Comparison of ENCODE assay signal across 17 cellular contexts in the genomic region with DNA sequence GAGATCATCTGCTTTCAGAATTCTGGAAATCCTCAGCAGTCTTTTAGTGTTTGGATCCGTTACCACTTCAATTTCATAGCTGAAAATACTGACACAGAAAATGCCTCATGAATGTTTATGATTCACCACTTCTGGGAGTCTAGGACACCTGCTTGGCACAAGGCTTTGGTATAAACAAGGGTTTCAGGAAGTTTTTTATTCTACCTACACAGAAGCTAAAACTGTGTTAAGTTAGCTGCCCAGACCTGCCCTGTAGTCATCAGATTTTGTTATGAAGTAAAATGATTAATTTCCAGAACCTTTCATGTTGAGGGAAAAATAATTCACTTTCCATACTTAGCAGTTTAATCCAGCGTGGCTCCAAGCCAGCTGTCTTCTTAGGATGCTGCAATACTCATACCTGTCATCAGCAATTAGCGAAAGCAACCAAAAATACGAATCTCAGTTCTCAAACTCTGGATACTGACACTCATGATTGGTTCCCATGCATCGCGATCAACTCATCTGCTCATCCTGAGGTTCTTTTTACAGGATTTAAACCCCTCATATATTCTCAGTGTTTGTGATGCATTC.
DNase-seq lines count a peak whose midpoint lies in the region; ATAC-seq, FAIRE-seq and TF ChIP-seq lines count a peak whose summit lies in the region.
"Had no signal": no experiment of that assay in that cellular context is flagged by ENCODE, and none has a peak within 500 bp of the region (broad histone marks: within the 10 kb centered on the region; RNA-seq: fewer than 3 reads in every experiment).

No MANE protein-coding gene starts in this region.

- POLR2A ChIA-PET in SK-N-SH (lab: Yijun Ruan, JAX), result no interaction called here

- H3K27me3 ChIP-seq in SK-N-SH (ENCODE audit: insufficient read depth) (no peaks in the 10 kb centered on the region), bronchial epithelial cell (ENCODE audit: control insufficient read depth, insufficient read depth, low read length) (no peaks in the 10 kb centered on the region)
- H3K27me3 ChIP-seq: BE2C had no signal

- no peak for TF ChIP-seq RAD21 in SK-N-SH (IDR thresholded peaks at IDR 0.05; ENCODE audit: low read length)

- WGBS in SK-N-SH (ENCODE audit: low lambda C conversion rate), result 52% methylated on average over 6 of the region's 6 CpGs

- no peaks in the 10 kb centered on the region for H4K20me1 ChIP-seq in SK-N-SH (ENCODE audit: insufficient read depth)

- no peak for ATAC-seq in SK-N-SH treated with all-trans-retinoic acid at 6 μM for 48 hours
- peak; percentile 97 for ATAC-seq in esophagus mucosa
- no peak for ATAC-seq in HG03432 (IDR thresholded peaks at IDR 0.05; ENCODE audit: unreplicated experiment)
- ATAC-seq: GM23338, HepG2 had no signal

- H3K27ac ChIP-seq in SK-N-SH (ENCODE audit: low read depth in 2 of 2, low read length in 1 of 2), result no peak overlapping the region
- H3K27ac ChIP-seq: C4-2B had no signal

- no peak for TF ChIP-seq EP300 in SK-N-SH (IDR thresholded peaks at IDR 0.05; ENCODE audit: borderline replicate concordance in 1 of 2, low read depth in 1 of 2, low read length in 1 of 2)

- TF ChIP-seq CTCF in SK-N-SH (IDR thresholded peaks at IDR 0.05) (no peak), bronchial epithelial cell (IDR thresholded peaks at IDR 0.05; ENCODE audit: insufficient read depth, low read length, severe bottlenecking) (no peak)

- no peaks in the 10 kb centered on the region; a peak in 1 of 4 replicates for H3K4me1 ChIP-seq in SK-N-SH (ENCODE audit: control insufficient read depth in 1 of 2, insufficient read depth in 2 of 2, low read depth in 1 of 2, low read length in 1 of 2)
- H3K4me1 ChIP-seq: BE2C had no signal

- H3F3A ChIP-seq in SK-N-SH (replicated peaks; ENCODE audit: insufficient read depth), result no peaks in the 10 kb centered on the region

- no peak overlapping the region for H3K4me2 ChIP-seq in SK-N-SH
- H3K4me2 ChIP-seq: GM23338 had no signal

- H2AFZ ChIP-seq in SK-N-SH (ENCODE audit: low read depth), result no peak overlapping the region
- H2AFZ ChIP-seq: GM23338 had no signal

- no peaks in the 10 kb centered on the region for H3K9me3 ChIP-seq in SK-N-SH
- H3K9me3 ChIP-seq: BE2C had no signal

- no peak for FAIRE-seq in bronchial epithelial cell (lab: Jason Lieb, UNC)
- FAIRE-seq: A204.1, GM12892, HepG2 had no signal

- no peaks in the 10 kb centered on the region for H3K79me2 ChIP-seq in SK-N-SH (ENCODE audit: insufficient read depth)

- DNase-seq in SK-N-SH (no peak), bronchial epithelial cell (ENCODE audit: low read depth) (peak; percentile 21), superior temporal gyrus (ENCODE audit: extremely low spot score) (peak; percentile 57), HUDEP-2 (lab: John Stamatoyannopoulos, UW; ENCODE audit: unreplicated experiment in 76 of 76) (no peak)
- DNase-seq: BE2C; CD4-positive, alpha-beta memory T cell; DND-41; GDM1; H9 had no signal

- H3K4me3 ChIP-seq in SK-N-SH (ENCODE audit: low read depth in 2 of 2, low read length in 1 of 2), result no peak overlapping the region
- no peak overlapping the region for H3K4me3 ChIP-seq in bronchial epithelial cell (ENCODE audit: low read depth, low read length)
- H3K4me3 ChIP-seq: GM23338 had no signal

- no peak overlapping the region for H3K9ac ChIP-seq in SK-N-SH

- H3K36me3 ChIP-seq in SK-N-SH (replicated peaks in 1 of 2; ENCODE audit: control insufficient read depth in 1 of 2, insufficient read depth in 2 of 2, low read length in 1 of 2), result no peaks in the 10 kb centered on the region
- H3K36me3 ChIP-seq in bronchial epithelial cell (ENCODE audit: control insufficient read depth, insufficient read depth, low read length), result no peaks in the 10 kb centered on the region
- H3K36me3 ChIP-seq: BE2C had no signal

- CTCF ChIA-PET in SK-N-SH (lab: Yijun Ruan, JAX), result no interaction called here

- H3K9me2 ChIP-seq in SK-N-SH, result no peaks in the 10 kb centered on the region

TF ChIP-seq in SK-N-SH treated with all-trans-retinoic acid at 6 μM for 48 hours, 23 proteins besides CTCF, POLR2A, EP300 and RAD21:
- TF ChIP-seq ZNF8 (CRISPR knock-in tag; IDR thresholded peaks at IDR 0.05) (no peak), SNAI2 (CRISPR knock-in tag; IDR thresholded peaks at IDR 0.05) (no peak), ISL1 (CRISPR knock-in tag; IDR thresholded peaks at IDR 0.05) (peak; percentile 27; the same call in 1 of the 2 replicates)
- TF ChIP-seq, protein P1, sequence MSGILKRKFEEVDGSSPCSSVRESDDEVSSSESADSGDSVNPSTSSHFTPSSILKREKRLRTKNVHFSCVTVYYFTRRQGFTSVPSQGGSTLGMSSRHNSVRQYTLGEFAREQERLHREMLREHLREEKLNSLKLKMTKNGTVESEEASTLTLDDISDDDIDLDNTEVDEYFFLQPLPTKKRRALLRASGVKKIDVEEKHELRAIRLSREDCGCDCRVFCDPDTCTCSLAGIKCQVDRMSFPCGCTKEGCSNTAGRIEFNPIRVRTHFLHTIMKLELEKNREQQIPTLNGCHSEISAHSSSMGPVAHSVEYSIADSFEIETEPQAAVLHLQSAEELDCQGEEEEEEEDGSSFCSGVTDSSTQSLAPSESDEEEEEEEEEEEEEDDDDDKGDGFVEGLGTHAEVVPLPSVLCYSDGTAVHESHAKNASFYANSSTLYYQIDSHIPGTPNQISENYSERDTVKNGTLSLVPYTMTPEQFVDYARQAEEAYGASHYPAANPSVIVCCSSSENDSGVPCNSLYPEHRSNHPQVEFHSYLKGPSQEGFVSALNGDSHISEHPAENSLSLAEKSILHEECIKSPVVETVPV (CRISPR knock-in tag; IDR thresholded peaks at IDR 0.05), result no peak

TF ChIP-seq in SK-N-SH, 30 proteins besides CTCF, POLR2A, EP300 and RAD21 (continues in another document):
- TF ChIP-seq, protein P2, sequence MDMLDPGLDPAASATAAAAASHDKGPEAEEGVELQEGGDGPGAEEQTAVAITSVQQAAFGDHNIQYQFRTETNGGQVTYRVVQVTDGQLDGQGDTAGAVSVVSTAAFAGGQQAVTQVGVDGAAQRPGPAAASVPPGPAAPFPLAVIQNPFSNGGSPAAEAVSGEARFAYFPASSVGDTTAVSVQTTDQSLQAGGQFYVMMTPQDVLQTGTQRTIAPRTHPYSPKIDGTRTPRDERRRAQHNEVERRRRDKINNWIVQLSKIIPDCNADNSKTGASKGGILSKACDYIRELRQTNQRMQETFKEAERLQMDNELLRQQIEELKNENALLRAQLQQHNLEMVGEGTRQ (IDR thresholded peaks at IDR 0.05; ENCODE audit: borderline replicate concordance, low read depth, low read length), result no peak
- no peak for TF ChIP-seq EZH2phosphoT487 (IDR thresholded peaks at IDR 0.05; ENCODE audit: borderline replicate concordance, low read depth)
- no peak for TF ChIP-seq FOXM1 (IDR thresholded peaks at IDR 0.05; ENCODE audit: low read depth)
- TF ChIP-seq REST (IDR thresholded peaks at IDR 0.05; ENCODE audit: low read depth, low read length), result no peak
- TF ChIP-seq TCF12 (IDR thresholded peaks at IDR 0.05), result no peak
- no peak for TF ChIP-seq JUND (IDR thresholded peaks at IDR 0.05)
- TF ChIP-seq RXRA (IDR thresholded peaks at IDR 0.05; ENCODE audit: borderline replicate concordance, low read depth), result no peak
- no peak for TF ChIP-seq TEAD4 (IDR thresholded peaks at IDR 0.05; ENCODE audit: borderline replicate concordance, insufficient read depth)
- TF ChIP-seq YY1 (IDR thresholded peaks at IDR 0.05; ENCODE audit: low read depth), result no peak
- no peak for TF ChIP-seq CHD2 (IDR thresholded peaks at IDR 0.05; ENCODE audit: low read length, partially characterized antibody)
- no peak for TF ChIP-seq RFX5 (IDR thresholded peaks at IDR 0.05; ENCODE audit: low read length)
- TF ChIP-seq POLR2AphosphoS5 (IDR thresholded peaks at IDR 0.05; ENCODE audit: low read depth, low read length), result no peak
- TF ChIP-seq GABPA (IDR thresholded peaks at IDR 0.05; ENCODE audit: low read depth), result no peak
- TF ChIP-seq, protein P3, sequence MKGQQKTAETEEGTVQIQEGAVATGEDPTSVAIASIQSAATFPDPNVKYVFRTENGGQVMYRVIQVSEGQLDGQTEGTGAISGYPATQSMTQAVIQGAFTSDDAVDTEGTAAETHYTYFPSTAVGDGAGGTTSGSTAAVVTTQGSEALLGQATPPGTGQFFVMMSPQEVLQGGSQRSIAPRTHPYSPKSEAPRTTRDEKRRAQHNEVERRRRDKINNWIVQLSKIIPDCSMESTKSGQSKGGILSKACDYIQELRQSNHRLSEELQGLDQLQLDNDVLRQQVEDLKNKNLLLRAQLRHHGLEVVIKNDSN (IDR thresholded peaks at IDR 0.05; ENCODE audit: borderline replicate concordance, low read depth), result no peak
- TF ChIP-seq FOXJ3 (CRISPR knock-in tag; IDR thresholded peaks at IDR 0.05), result no peak

Comparison
In these comparisons a context has a peak if more than half of its experiments do, and no peak if none do; other contexts are left out.
1. DNase-seq: peak in bronchial epithelial cell (single experiment) and superior temporal gyrus (single experiment); none in SK-N-SH (single experiment) and HUDEP-2 (0 of 76).